ENCODE assay signal across 34 cellular contexts in genomic region chr9:93662952-93663572, GRCh38.
"Had no signal": no experiment of that assay in that cellular context is flagged by ENCODE, and none has a peak within 500 bp of the region (broad histone marks: within the 10 kb centered on the region; RNA-seq: fewer than 3 reads in every experiment).

No MANE protein-coding gene starts in this region.

- ATAC-seq: activated naive CD8-positive, alpha-beta T cell treated with anti-CD3 and anti-CD28 coated beads, Interleukin-2, amount 50 U/mL, for 24 hours; gastrocnemius medialis; left lung; mucosa of descending colon; pancreas had no signal

- H3K27me3 Mint-ChIP-seq: activated CD4-positive, alpha-beta memory T cell treated with anti-CD3 and anti-CD28 coated beads, Interleukin-2, amount 10 ng/mL, durations not matched to agents 7 days and 5 days; activated CD4-positive, alpha-beta T cell treated with anti-CD3 and anti-CD28 coated beads, Interleukin-2, amount 10 ng/mL, durations not matched to agents 24 days and 14 days; activated naive CD8-positive, alpha-beta T cell treated with anti-CD3 and anti-CD28 coated beads, Interleukin-2, amount 50 U/mL, for 24 hours; stimulated activated memory B cell treated with anti-CD40 and anti-IgM and Interleukin-4, amounts not matched to agents 10 μg/mL and 1 μg/mL and 100 μg/mL, for 72 hours; stimulated activated naive CD8-positive, alpha-beta T cell treated with anti-CD3 and anti-CD28 coated beads, Interleukin-15, amount 100 ng/mL, for 72 hours had no signal

- H3K4me3 Mint-ChIP-seq: activated CD4-positive, alpha-beta memory T cell treated with anti-CD3 and anti-CD28 coated beads, Interleukin-2, amount 10 ng/mL, durations not matched to agents 7 days and 5 days; activated CD4-positive, alpha-beta T cell treated with anti-CD3 and anti-CD28 coated beads, Interleukin-2, amount 10 ng/mL, durations not matched to agents 24 days and 14 days; activated naive CD8-positive, alpha-beta T cell treated with anti-CD3 and anti-CD28 coated beads, Interleukin-2, amount 50 U/mL, for 24 hours; immature natural killer cell; nephron progenitor cell; stimulated activated memory B cell treated with anti-CD40 and anti-IgM and Interleukin-4, amounts not matched to agents 10 μg/mL and 1 μg/mL and 100 μg/mL, for 72 hours; stimulated activated naive CD8-positive, alpha-beta T cell treated with anti-CD3 and anti-CD28 coated beads, Interleukin-15, amount 100 ng/mL, for 72 hours; T-helper 1 cell treated with Interleukin-12 subunit alpha and Interleukin-12 subunit beta and Interleukin-4 antibody, amounts not matched to agents 30 μg/mL and 1 μg/mL, for 36 hours had no signal

- H3K4me1 Mint-ChIP-seq: activated CD4-positive, alpha-beta memory T cell treated with anti-CD3 and anti-CD28 coated beads, Interleukin-2, amount 10 ng/mL, durations not matched to agents 7 days and 5 days; activated CD4-positive, alpha-beta T cell treated with anti-CD3 and anti-CD28 coated beads, Interleukin-2, amount 10 ng/mL, durations not matched to agents 24 days and 14 days; activated naive CD8-positive, alpha-beta T cell treated with anti-CD3 and anti-CD28 coated beads, Interleukin-2, amount 50 U/mL, for 24 hours; immature natural killer cell; stimulated activated memory B cell treated with anti-CD40 and anti-IgM and Interleukin-4, amounts not matched to agents 10 μg/mL and 1 μg/mL and 100 μg/mL, for 72 hours; stimulated activated naive CD8-positive, alpha-beta T cell treated with anti-CD3 and anti-CD28 coated beads, Interleukin-15, amount 100 ng/mL, for 72 hours had no signal

- H3K27ac ChIP-seq: breast epithelium, colonic mucosa, epithelial cell of prostate, gastrocnemius medialis, left lung, pancreas, prostate gland, upper lobe of left lung, VCaP had no signal

- H3K9ac ChIP-seq: SK-N-SH had no signal

- H3K4me1 ChIP-seq: breast epithelium, colonic mucosa, gastrocnemius medialis, left lung, pancreas, prostate gland, upper lobe of left lung had no signal

- H3K9me3 Mint-ChIP-seq: activated CD4-positive, alpha-beta memory T cell treated with anti-CD3 and anti-CD28 coated beads, Interleukin-2, amount 10 ng/mL, durations not matched to agents 7 days and 5 days; activated CD4-positive, alpha-beta T cell treated with anti-CD3 and anti-CD28 coated beads, Interleukin-2, amount 10 ng/mL, durations not matched to agents 24 days and 14 days; activated naive CD8-positive, alpha-beta T cell treated with anti-CD3 and anti-CD28 coated beads, Interleukin-2, amount 50 U/mL, for 24 hours; activated T-helper 2 cell treated with anti-CD3 and anti-CD28 coated beads, Interferon-gamma antibody, Interleukin-2, Interleukin-4, amounts not matched to agents 10 μg/mL and 5 μg/mL and 100 μg/mL, durations not matched to agents 14 hours and 24 hours and 36 hours; immature natural killer cell; nephron progenitor cell; stimulated activated memory B cell treated with anti-CD40 and anti-IgM and Interleukin-4, amounts not matched to agents 10 μg/mL and 1 μg/mL and 100 μg/mL, for 72 hours; stimulated activated naive CD8-positive, alpha-beta T cell treated with anti-CD3 and anti-CD28 coated beads, Interleukin-15, amount 100 ng/mL, for 72 hours; T-helper 1 cell treated with Interleukin-12 subunit alpha and Interleukin-12 subunit beta and Interleukin-4 antibody, amounts not matched to agents 30 μg/mL and 1 μg/mL, for 36 hours had no signal

- H3K9me3 ChIP-seq: breast epithelium, colonic mucosa, gastrocnemius medialis, left lung, mucosa of descending colon, pancreas, prostate gland, SK-N-SH, upper lobe of left lung had no signal

- DNase-seq: activated CD4-positive, alpha-beta memory T cell treated with anti-CD3 and anti-CD28 coated beads, Interleukin-2, amount 10 ng/mL, durations not matched to agents 7 days and 5 days; activated CD4-positive, alpha-beta T cell treated with anti-CD3 and anti-CD28 coated beads, Interleukin-2, amount 10 ng/mL, durations not matched to agents 24 days and 14 days; activated CD4-positive, CD25-positive, alpha-beta regulatory T cell treated with anti-CD3 and anti-CD28 coated beads, Interleukin-2, amount 50 U/mL, for 72 hours; activated naive CD4-positive, alpha-beta T cell treated with Interleukin-2 at 50 U/mL for 16 hours; activated naive CD8-positive, alpha-beta T cell treated with anti-CD3 and anti-CD28 coated beads, Interleukin-2, amount 50 U/mL, for 24 hours; activated T-cell treated with anti-CD3 and anti-CD28 coated beads, Interleukin-2, amount 50 U/mL, for 48 hours; amygdala; colonic mucosa; effector CD8-positive, alpha-beta T cell; hypothalamus; immature natural killer cell; nephron progenitor cell; retina; SK-N-SH; stimulated activated CD4-positive, alpha-beta T cell treated with anti-CD3 and anti-CD28 coated beads, Interleukin-1b, Interleukin-23, amount 100 ng/mL, for 48 hours; stimulated activated CD4-positive, alpha-beta T cell treated with anti-CD3 and anti-CD28 coated beads, Interleukin-4, amount 100 ng/mL, for 4 hours; stimulated activated CD8-positive, alpha-beta memory T cell treated with anti-CD3 and anti-CD28 coated beads, Interleukin-4, amount 100 ng/mL, for 48 hours; stimulated activated naive CD8-positive, alpha-beta T cell treated with anti-CD3 and anti-CD28 coated beads, Interleukin-15, amount 100 ng/mL, for 72 hours; substantia nigra; SW 1271; T-helper 9 cell; upper lobe of left lung had no signal

- H3K27me3 ChIP-seq: breast epithelium, colonic mucosa, gastrocnemius medialis, left lung, pancreas, upper lobe of left lung had no signal

- H3K4me3 ChIP-seq: breast epithelium, colonic mucosa, gastrocnemius medialis, left lung, mucosa of descending colon, pancreas, prostate gland, smooth muscle cell, upper lobe of left lung had no signal

- H3K4me2 ChIP-seq: SK-N-SH, smooth muscle cell had no signal

- H3K27ac Mint-ChIP-seq: activated CD4-positive, alpha-beta memory T cell treated with anti-CD3 and anti-CD28 coated beads, Interleukin-2, amount 10 ng/mL, durations not matched to agents 7 days and 5 days; activated CD4-positive, alpha-beta T cell treated with anti-CD3 and anti-CD28 coated beads, Interleukin-2, amount 10 ng/mL, durations not matched to agents 24 days and 14 days; activated naive CD8-positive, alpha-beta T cell treated with anti-CD3 and anti-CD28 coated beads, Interleukin-2, amount 50 U/mL, for 24 hours; activated T-helper 2 cell treated with anti-CD3 and anti-CD28 coated beads, Interferon-gamma antibody, Interleukin-2, Interleukin-4, amounts not matched to agents 10 μg/mL and 5 μg/mL and 100 μg/mL, durations not matched to agents 14 hours and 24 hours and 36 hours; immature natural killer cell; nephron progenitor cell; stimulated activated memory B cell treated with anti-CD40 and anti-IgM and Interleukin-4, amounts not matched to agents 10 μg/mL and 1 μg/mL and 100 μg/mL, for 72 hours; stimulated activated naive CD8-positive, alpha-beta T cell treated with anti-CD3 and anti-CD28 coated beads, Interleukin-15, amount 100 ng/mL, for 72 hours; T-helper 1 cell treated with Interleukin-12 subunit alpha and Interleukin-12 subunit beta and Interleukin-4 antibody, amounts not matched to agents 30 μg/mL and 1 μg/mL, for 36 hours had no signal

- H3K36me3 ChIP-seq: breast epithelium, colonic mucosa had no signal
